Comparison of ENCODE assay signal across 29 cellular contexts in genomic region chr15:48437178-48437577, GRCh38.
DNase-seq lines count a peak whose midpoint lies in the region; ATAC-seq and TF ChIP-seq lines count a peak whose summit lies in the region.
"Had no signal": no experiment of that assay in that cellular context is flagged by ENCODE, and none has a peak within 500 bp of the region (broad histone marks: within the 10 kb centered on the region; RNA-seq: fewer than 3 reads in every experiment).

No MANE protein-coding gene starts in this region.

- CTCF ChIA-PET in RWPE1 (lab: Yijun Ruan, JAX): no interaction called here

- TF ChIP-seq EP300 in ovary (IDR thresholded peaks at IDR 0.05): no peak

- intact Hi-C loops in ovary (cut with DNase I): no loop called here

- no peak overlapping the region for H3K4me3 ChIP-seq in adipocyte (ENCODE audit: low read length)
- H3K4me3 ChIP-seq in ovary: no peak overlapping the region
- H3K4me3 ChIP-seq: GM23338, lung, mucosa of descending colon, right lobe of liver had no signal

- H3K9me3 Mint-ChIP-seq in osteocyte (ENCODE audit: unreplicated experiment): no peaks in the 10 kb centered on the region
- H3K9me3 Mint-ChIP-seq: activated CD4-positive, alpha-beta memory T cell treated with anti-CD3 and anti-CD28 coated beads for 36 hours; activated naive CD4-positive, alpha-beta T cell treated with anti-CD3 and anti-CD28 coated beads, Interleukin-2, amount 50 U/mL, for 24 hours; GM23338; IgD-negative memory B cell; neural crest cell had no signal

- H3K4me3 Mint-ChIP-seq in osteocyte (ENCODE audit: unreplicated experiment): no peak overlapping the region
- H3K4me3 Mint-ChIP-seq: activated CD4-positive, alpha-beta memory T cell treated with anti-CD3 and anti-CD28 coated beads for 36 hours; activated naive CD4-positive, alpha-beta T cell treated with anti-CD3 and anti-CD28 coated beads, Interleukin-2, amount 50 U/mL, for 24 hours; activated T-helper 17 cell treated with anti-CD3 and anti-CD28 coated beads, Interleukin-2, amount 50 U/mL, for 72 hours; GM23338; IgD-negative memory B cell; neural crest cell had no signal

- H3K27ac Mint-ChIP-seq in osteocyte (ENCODE audit: unreplicated experiment): peak overlapping the region; percentile 10
- H3K27ac Mint-ChIP-seq: activated CD4-positive, alpha-beta memory T cell treated with anti-CD3 and anti-CD28 coated beads for 36 hours; activated naive CD4-positive, alpha-beta T cell treated with anti-CD3 and anti-CD28 coated beads, Interleukin-2, amount 50 U/mL, for 24 hours; activated T-helper 17 cell treated with anti-CD3 and anti-CD28 coated beads, Interleukin-2, amount 50 U/mL, for 72 hours; GM23338; IgD-negative memory B cell had no signal

- H3K9me3 ChIP-seq in adipocyte (ENCODE audit: control insufficient read depth, low read length) (no peaks in the 10 kb centered on the region), ovary (no peaks in the 10 kb centered on the region)
- H3K9me3 ChIP-seq: mucosa of descending colon, right lobe of liver had no signal

- no peak for TF ChIP-seq POLR2A in ovary (IDR thresholded peaks at IDR 0.05)

- peaks cover 95% of the 10 kb centered on the region for H3K36me3 Mint-ChIP-seq in osteocyte (ENCODE audit: unreplicated experiment)
- H3K36me3 Mint-ChIP-seq: activated CD4-positive, alpha-beta memory T cell treated with anti-CD3 and anti-CD28 coated beads for 36 hours; activated naive CD4-positive, alpha-beta T cell treated with anti-CD3 and anti-CD28 coated beads, Interleukin-2, amount 50 U/mL, for 24 hours; IgD-negative memory B cell had no signal

- H3K27ac ChIP-seq in RWPE1 (no peak overlapping the region), ovary (no peak overlapping the region)
- H3K27ac ChIP-seq: right lobe of liver had no signal

- POLR2A ChIA-PET in RWPE1 (lab: Yijun Ruan, JAX; ENCODE audit: low non-redundant PET): no interaction called here

- no peaks in the 10 kb centered on the region for H3K27me3 ChIP-seq in adipocyte (replicated peaks; ENCODE audit: control insufficient read depth, insufficient read depth, low read length)
- H3K27me3 ChIP-seq in ovary: no peaks in the 10 kb centered on the region
- H3K27me3 ChIP-seq: right lobe of liver had no signal

- peaks cover 87% of the 10 kb centered on the region for H3K36me3 ChIP-seq in adipocyte (ENCODE audit: control insufficient read depth, insufficient read depth, low read length, severe bottlenecking)
- H3K36me3 ChIP-seq in ovary: no peaks in the 10 kb centered on the region
- H3K36me3 ChIP-seq: right lobe of liver had no signal

- no peak for TF ChIP-seq CTCF in osteocyte (IDR thresholded peaks at IDR 0.05)
- no peak for TF ChIP-seq CTCF in RWPE1 (conservative IDR thresholded peaks at IDR 0.05; ENCODE audit: low read depth)
- TF ChIP-seq CTCF in ovary (IDR thresholded peaks at IDR 0.05): no peak

- H3K4me1 Mint-ChIP-seq in osteocyte (ENCODE audit: unreplicated experiment): peaks cover 46% of the 10 kb centered on the region
- H3K4me1 Mint-ChIP-seq: activated naive CD4-positive, alpha-beta T cell treated with anti-CD3 and anti-CD28 coated beads, Interleukin-2, amount 50 U/mL, for 24 hours; activated T-helper 17 cell treated with anti-CD3 and anti-CD28 coated beads, Interleukin-2, amount 50 U/mL, for 72 hours; IgD-negative memory B cell had no signal

- ATAC-seq in HG03108 (IDR thresholded peaks at IDR 0.05; ENCODE audit: unreplicated experiment): no peak
- ATAC-seq: activated T-helper 17 cell treated with anti-CD3 and anti-CD28 coated beads, Interleukin-2, amount 50 U/mL, for 72 hours; GM23338; mucosa of descending colon; right lobe of liver had no signal

- H3K4me1 ChIP-seq in adipocyte (ENCODE audit: control insufficient read depth, insufficient read depth, low read length) (peaks cover 63% of the 10 kb centered on the region), ovary (ENCODE audit: insufficient read depth) (peaks cover 4% of the 10 kb centered on the region)
- H3K4me1 ChIP-seq: right lobe of liver had no signal

- H3K9ac ChIP-seq in adipocyte (ENCODE audit: low read length): peak overlapping the region; percentile 30

- WGBS in ovary, 3 donors: 23 to 33% (median 28%) methylated on average over 3 of the region's 3 CpGs

- H3K27me3 Mint-ChIP-seq in osteocyte (ENCODE audit: unreplicated experiment): no peaks in the 10 kb centered on the region
- H3K27me3 Mint-ChIP-seq: activated CD4-positive, alpha-beta memory T cell treated with anti-CD3 and anti-CD28 coated beads for 36 hours; activated naive CD4-positive, alpha-beta T cell treated with anti-CD3 and anti-CD28 coated beads, Interleukin-2, amount 50 U/mL, for 24 hours; IgD-negative memory B cell had no signal

- in situ Hi-C loops in KBM-7 (cut with MboI; ENCODE audit: low pct_unique_long_range_greater_than_20kb, low sequenced_read_pairs): no loop called here

- DNase-seq in ELR (ENCODE audit: low read depth) (peak; percentile 49), adipocyte (ENCODE audit: low read depth) (no peak), fibroblast of peridontal ligament (ENCODE audit: extremely low read depth) (peak; percentile 51), osteocyte (ENCODE audit: extremely low spot score, unreplicated experiment) (no peak), RWPE1 (ENCODE audit: low spot score) (no peak), ovary (no peak), KBM-7 (no peak)
- DNase-seq: activated CD4-positive, alpha-beta memory T cell treated with anti-CD3 and anti-CD28 coated beads for 36 hours; activated CD4-positive, CD25-positive, alpha-beta regulatory T cell treated with anti-CD3 and anti-CD28 coated beads, Interleukin-2, amount 50 U/mL, for 72 hours; activated CD8-positive, alpha-beta memory T cell treated with anti-CD3 and anti-CD28 coated beads, Interleukin-2, amount 50 U/mL, for 48 hours; aorta; Calu3; head of caudate nucleus; mucosa of descending colon; NCI-H1105 treated with DMSO at 0.1 percent for 48 hours; NCI-H2029 treated with DMSO at 0.1 percent for 48 hours; NCI-H2227 treated with DMSO at 0.1 percent for 48 hours; NCI-H69; right lobe of liver; stimulated activated CD4-positive, alpha-beta T cell treated with anti-CD3 and anti-CD28 coated beads, Interleukin-12 subunit alpha, Interleukin-12 subunit beta, amount 100 ng/mL, for 4 hours; stimulated activated CD4-positive, alpha-beta T cell treated with anti-CD3 and anti-CD28 coated beads, Interleukin-4, amount 100 ng/mL, for 1 hour; trophoblast cell had no signal

Comparison
In these comparisons a context has a peak if more than half of its experiments do, and no peak if none do; other contexts are left out.
1. DNase-seq: peak in ELR (single experiment) and fibroblast of peridontal ligament (single experiment); none in adipocyte (single experiment), osteocyte (single experiment), RWPE1 (single experiment), ovary (0 of 5) and KBM-7 (single experiment).